Comparison of ENCODE assay signal across 8 cellular contexts in the genomic region with DNA sequence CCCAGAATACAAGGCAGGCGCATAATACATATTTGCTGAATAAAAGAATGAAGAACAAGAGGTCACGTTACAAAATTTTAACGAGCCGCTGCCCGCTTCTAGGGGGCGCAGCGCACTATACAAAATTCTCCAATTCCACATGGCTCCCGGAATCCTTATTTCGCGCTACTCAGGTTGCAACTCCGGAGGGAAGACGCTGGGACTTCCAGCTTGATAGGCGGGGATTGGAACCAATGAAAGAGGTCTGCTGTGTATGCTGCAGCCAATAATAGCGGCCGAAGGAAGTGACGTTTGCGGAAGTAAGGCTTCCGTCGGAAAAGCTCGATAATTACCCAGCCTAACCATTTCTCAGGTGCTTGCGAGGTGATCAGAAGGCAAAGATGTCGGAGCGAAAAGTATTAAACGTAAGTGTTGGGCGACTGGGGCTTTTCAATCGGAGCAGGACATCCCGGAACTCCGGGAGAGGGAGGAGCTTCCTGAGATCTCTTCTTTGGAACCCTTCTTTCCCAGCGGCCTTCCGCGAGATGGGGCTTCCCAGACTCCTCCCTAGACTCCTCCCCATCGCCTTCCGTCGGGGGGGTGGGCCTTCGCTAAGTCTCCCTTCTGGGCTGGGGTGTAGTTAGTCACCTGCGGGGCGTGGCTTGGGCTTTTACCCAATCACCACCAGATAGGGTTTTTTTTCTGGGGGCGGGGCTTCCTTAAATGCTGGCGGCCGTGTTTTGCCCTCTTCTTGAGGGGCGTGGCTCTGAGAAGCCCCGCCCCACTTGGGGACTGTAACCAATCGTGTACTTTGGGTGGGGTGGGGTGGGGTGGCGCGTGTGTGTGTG. TPM values are rescaled to one million over a fixed set of nuclear protein-coding genes. Genes with fewer than 3 reads are reported as not detected.
DNase-seq lines count a peak whose midpoint lies in the region; ATAC-seq and TF ChIP-seq lines count a peak whose summit lies in the region.

A gene (plus strand): TSS at position 314 of the 827 bp plus-strand sequence. CDS start 67 bp downstream, at position 381.

- H3K27me3 ChIP-seq in cardiac muscle cell (no peaks in the 10 kb centered on the region), parathyroid adenoma (ENCODE audit: control insufficient read depth, insufficient read depth, low read length) (no peaks in the 10 kb centered on the region), tibial nerve (no peaks in the 10 kb centered on the region)

- 1% methylated on average over 41 to 42 of the region's 45 CpGs for WGBS in tibial nerve, 2 donors

- H3K36me3 ChIP-seq in cardiac muscle cell (peaks cover 17% of the 10 kb centered on the region), parathyroid adenoma (ENCODE audit: control insufficient read depth, insufficient read depth, low read length) (no peaks in the 10 kb centered on the region), tibial nerve (peaks cover 0 to 35% (median 33%) of the 10 kb centered on the region in 3 donors)

- no peaks in the 10 kb centered on the region for H3K79me2 ChIP-seq in parathyroid adenoma

- H3K9ac ChIP-seq in parathyroid adenoma, result peak within 1 kb of the TSS; percentile 78

- peak within 1 kb of the TSS; percentile 99 for H3K4me3 Mint-ChIP-seq in activated naive CD8-positive, alpha-beta T cell treated with anti-CD3 and anti-CD28 coated beads, Interleukin-2, amount 50 U/mL, for 24 hours

- DNase-seq in NCI-H1417 treated with DMSO at 0.1 percent for 48 hours (lab: John Stamatoyannopoulos, UW) (peak; percentile 98), SW480 (ENCODE audit: low spot score) (peak; percentile 98), cardiac muscle cell (ENCODE audit: low read depth in 1 of 2, low spot score in 1 of 2) (peak; percentile 100), tibial nerve (ENCODE audit: low spot score in 2 of 2) (peak; percentile 99 to 100)
- DNase-seq in activated naive CD8-positive, alpha-beta T cell treated with anti-CD3 and anti-CD28 coated beads, Interleukin-2, amount 50 U/mL, for 24 hours, result peak; percentile 98

- H3K4me1 ChIP-seq in cardiac muscle cell (ENCODE audit: low read depth) (peaks cover 3% of the 10 kb centered on the region), parathyroid adenoma (peaks cover 6% of the 10 kb centered on the region), tibial nerve (peaks cover 0 to 19% (median 9%) of the 10 kb centered on the region in 4 donors)

- peaks cover 18% of the 10 kb centered on the region for H3K4me1 Mint-ChIP-seq in activated naive CD8-positive, alpha-beta T cell treated with anti-CD3 and anti-CD28 coated beads, Interleukin-2, amount 50 U/mL, for 24 hours

- H3K27ac ChIP-seq in cardiac muscle cell (peak within 1 kb of the TSS; percentile 93), parathyroid adenoma (peak within 1 kb of the TSS; percentile 100), tibial nerve (peak within 1 kb of the TSS; percentile 92 to 97 (median 96))

- peaks cover 3% of the 10 kb centered on the region for H3K27me3 Mint-ChIP-seq in activated naive CD8-positive, alpha-beta T cell treated with anti-CD3 and anti-CD28 coated beads, Interleukin-2, amount 50 U/mL, for 24 hours

- peak; percentile 92 for ATAC-seq in HG02798 (IDR thresholded peaks at IDR 0.05; ENCODE audit: poor library complexity, unreplicated experiment)
- ATAC-seq in activated naive CD8-positive, alpha-beta T cell treated with anti-CD3 and anti-CD28 coated beads, Interleukin-2, amount 50 U/mL, for 24 hours, result peak; percentile 94

- peak; percentile 79 to 91 for TF ChIP-seq EP300 in tibial nerve (IDR thresholded peaks at IDR 0.05)

- peak; percentile 4 to 46 for TF ChIP-seq POLR2A in tibial nerve (IDR thresholded peaks at IDR 0.05)

- TF ChIP-seq CTCF in GM12875 (IDR thresholded peaks at IDR 0.05; ENCODE audit: borderline replicate concordance, insufficient read depth, low read depth, low read length) (peak; percentile 41), cardiac muscle cell (IDR thresholded peaks at IDR 0.05; ENCODE audit: low read depth, low read length) (peak; percentile 61), parathyroid adenoma (IDR thresholded peaks at IDR 0.05) (peak; percentile 55), tibial nerve (IDR thresholded peaks at IDR 0.05) (peak in 4 of 5 experiments; percentile 37 to 71 (median 44))

- H3K36me3 Mint-ChIP-seq in activated naive CD8-positive, alpha-beta T cell treated with anti-CD3 and anti-CD28 coated beads, Interleukin-2, amount 50 U/mL, for 24 hours (ENCODE audit: low read depth), result peaks cover 29% of the 10 kb centered on the region

- H3K9me3 Mint-ChIP-seq in activated naive CD8-positive, alpha-beta T cell treated with anti-CD3 and anti-CD28 coated beads, Interleukin-2, amount 50 U/mL, for 24 hours, result peaks cover 2% of the 10 kb centered on the region

- peak within 1 kb of the TSS; percentile 100 for H2AFZ ChIP-seq in parathyroid adenoma

- H3K4me2 ChIP-seq in parathyroid adenoma (ENCODE audit: low read length), result peak within 1 kb of the TSS; percentile 90

- H3K27ac Mint-ChIP-seq in activated naive CD8-positive, alpha-beta T cell treated with anti-CD3 and anti-CD28 coated beads, Interleukin-2, amount 50 U/mL, for 24 hours, result peak within 1 kb of the TSS; percentile 100

- peak within 1 kb of the TSS; percentile 64 for H3K4me3 ChIP-seq in GM12875 (ENCODE audit: low read depth, low read length)
- peak within 1 kb of the TSS; percentile 59 for H3K4me3 ChIP-seq in cardiac muscle cell
- peak within 1 kb of the TSS; percentile 100 for H3K4me3 ChIP-seq in parathyroid adenoma (ENCODE audit: low read depth, low read length)
- peak within 1 kb of the TSS; percentile 38 to 76 (median 60) for H3K4me3 ChIP-seq in tibial nerve

- no peaks in the 10 kb centered on the region for H3K9me3 ChIP-seq in cardiac muscle cell (ENCODE audit: low read depth)
- H3K9me3 ChIP-seq in parathyroid adenoma (ENCODE audit: control insufficient read depth, low read length), result no peaks in the 10 kb centered on the region
- H3K9me3 ChIP-seq in tibial nerve, result peaks cover 0 to 2% (median 0%) of the 10 kb centered on the region in 4 donors

RNA-seq across cellular contexts. Expression of the gene that starts here (rescaled TPM):
- 27.5 and 30.4 TPM in 2 replicates for total RNA-seq in cardiac muscle cell
- polyA plus RNA-seq in cardiac muscle cell, result 19.1 and 24.7 TPM in 2 replicates
- 10 to 100 TPM; 19.4 to 33.9 (median 24.0) TPM for total RNA-seq in tibial nerve

Comparison
In these comparisons a context has a peak if more than half of its experiments do, and no peak if none do; other contexts are left out.
1. Peak in every context shown above with its lines: DNase-seq, ATAC-seq, H3K4me3 ChIP-seq and H3K27ac ChIP-seq.